ENCODE assay signal across 8 cellular contexts in the genomic region with DNA sequence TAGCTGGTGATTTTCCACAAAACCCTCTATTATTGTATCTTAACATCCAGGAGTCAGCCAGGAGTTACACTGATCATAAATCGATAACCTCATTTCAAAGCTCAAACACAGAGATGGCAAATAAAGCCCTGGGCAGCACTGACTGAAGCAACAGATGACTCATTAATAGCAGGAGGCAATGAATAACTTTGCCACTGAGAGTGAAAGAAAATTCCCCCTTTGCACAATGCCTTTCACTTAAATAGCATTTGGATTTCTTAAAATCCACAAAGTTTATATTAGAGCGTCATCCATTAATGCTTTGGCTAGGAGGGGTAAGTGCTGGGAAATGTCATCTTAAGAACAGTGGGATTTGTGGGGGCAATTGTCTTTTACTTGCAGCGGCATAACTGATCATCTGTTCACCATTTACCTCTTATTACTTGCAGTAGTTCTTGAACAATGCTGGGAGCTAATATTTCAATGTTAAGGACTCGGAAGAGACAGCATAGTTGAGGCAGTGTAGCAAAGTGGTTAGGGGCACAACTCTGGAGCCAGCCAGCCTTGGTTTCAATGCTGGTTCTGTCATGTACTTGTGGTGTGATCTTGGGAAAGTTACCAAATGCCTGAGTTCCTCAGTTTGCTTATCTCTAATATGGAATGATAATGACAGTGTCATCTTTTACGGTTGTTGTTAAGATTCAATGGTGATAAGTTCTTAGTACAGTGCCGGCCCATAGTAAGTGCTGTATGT.
DNase-seq lines count a peak whose midpoint lies in the region; ATAC-seq and TF ChIP-seq lines count a peak whose summit lies in the region.

No MANE protein-coding gene starts in this region.

- H3K27me3 ChIP-seq in BJ (ENCODE audit: control insufficient read depth, insufficient read depth, low read length), result no peaks in the 10 kb centered on the region; the same call in 1 of the 2 replicates
- no peaks in the 10 kb centered on the region for H3K27me3 ChIP-seq in tibial nerve

- H3K27ac ChIP-seq in tibial nerve, result no peak overlapping the region

- CTCF ChIA-PET in BJ (lab: Yijun Ruan, JAX), result interaction anchor here (0.6 to 1.0 kb wide), 2 partner anchors 74 to 79 kb away, joined by 3 read pairs; no protein-coding TSS in a partner anchor
- CTCF ChIA-PET in GM10248 (lab: Yijun Ruan, JAX), result interaction anchor here (1.0 kb wide), 1 partner anchor 18 kb away, joined by 3 read pairs; no protein-coding TSS in a partner anchor

- POLR2A ChIA-PET in BJ (lab: Charles Lee), result no interaction called here
- POLR2A ChIA-PET in GM10248 (lab: Yijun Ruan, JAX), result no interaction called here

- no peak for TF ChIP-seq EP300 in tibial nerve (IDR thresholded peaks at IDR 0.05)

- no peaks in the 10 kb centered on the region for H3K9me3 ChIP-seq in tibial nerve

- H3K36me3 ChIP-seq in BJ (ENCODE audit: control insufficient read depth, insufficient read depth, low read length) (no peaks in the 10 kb centered on the region), tibial nerve (no peaks in the 10 kb centered on the region)

- ATAC-seq in HG02588 (IDR thresholded peaks at IDR 0.05; ENCODE audit: unreplicated experiment), result peak; percentile 65

- H3K4me3 ChIP-seq in BJ (ENCODE audit: low read depth, low read length) (no peak overlapping the region), tibial nerve (no peak overlapping the region)

- TF ChIP-seq CTCF in BJ (IDR thresholded peaks at IDR 0.05; ENCODE audit: insufficient read depth, low read depth, low read length), result no peak
- no peak for TF ChIP-seq CTCF in GM10248 (IDR thresholded peaks at IDR 0.05; ENCODE audit: control extremely low read depth, extremely low read depth, low read depth, missing control alignments)
- TF ChIP-seq CTCF in tibial nerve (IDR thresholded peaks at IDR 0.05), result no peak

- peak; percentile 55 for DNase-seq in BJ (ENCODE audit: low read depth)
- peak; percentile 95 for DNase-seq in amniotic epithelial cell (ENCODE audit: low read depth)
- DNase-seq in lung microvascular endothelial cell (ENCODE audit: low read depth in 2 of 2), result peak; percentile 66 to 76
- no peak for DNase-seq in NCI-H1694 treated with DMSO at 0.1 percent for 48 hours (lab: John Stamatoyannopoulos, UW)
- DNase-seq in SKM-1 treated with dmso at 0.1 percent for 144 hours (lab: John Stamatoyannopoulos, UW; ENCODE audit: unreplicated experiment), result no peak
- DNase-seq in GM10248 (ENCODE audit: extremely low spot score), result no peak
- DNase-seq in tibial nerve (ENCODE audit: low spot score in 2 of 2), result no peak

- no peak for TF ChIP-seq POLR2A in tibial nerve (IDR thresholded peaks at IDR 0.05)

- H3K4me1 ChIP-seq in tibial nerve, result peaks cover 0 to 42% (median 10%) of the 10 kb centered on the region in 4 donors

- 73 to 76% methylated on average over 6 of the region's 6 CpGs for WGBS in tibial nerve, 2 donors

Comparison
In these comparisons a context has a peak if more than half of its experiments do, and no peak if none do; other contexts are left out.
1. DNase-seq: peak in BJ (single experiment), amniotic epithelial cell (single experiment) and lung microvascular endothelial cell (2 of 2); none in NCI-H1694 treated with DMSO at 0.1 percent for 48 hours (single experiment), SKM-1 treated with dmso at 0.1 percent for 144 hours (single experiment), GM10248 (single experiment) and tibial nerve (0 of 2).